In the genomic region with DNA sequence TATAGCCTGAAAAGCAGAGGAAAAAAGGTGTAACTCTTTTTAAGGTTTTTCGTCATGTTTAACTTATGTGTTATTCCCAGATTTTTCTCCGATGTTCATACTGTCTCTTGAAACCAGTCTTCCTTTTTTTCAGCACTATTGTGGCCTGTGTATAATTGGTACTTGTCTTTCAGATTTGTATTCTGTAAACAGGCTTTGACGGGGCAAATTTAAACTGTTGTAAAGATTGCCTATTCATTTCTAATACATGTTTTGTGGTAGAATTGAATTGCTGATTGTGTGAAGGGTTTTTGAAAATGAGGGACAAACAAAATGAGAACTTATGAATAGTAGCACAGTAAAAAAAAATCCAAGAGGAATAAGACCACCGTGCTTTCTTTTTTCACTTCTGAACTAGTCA, we compare ENCODE assay signal across 1 cellular context.
TF ChIP-seq lines count a peak whose summit lies in the region.

No MANE protein-coding gene starts in this region.

TF ChIP-seq in HCT116, 20 proteins besides CTCF, POLR2A, EP300 and RAD21 (continued from another document):
- no peak for TF ChIP-seq ELF1 (IDR thresholded peaks at IDR 0.05; ENCODE audit: borderline replicate concordance, low read depth)
- no peak for TF ChIP-seq ZNF274 (IDR thresholded peaks at IDR 0.05; ENCODE audit: low read depth, low read length)
- TF ChIP-seq EZH2phosphoT487 (IDR thresholded peaks at IDR 0.05; ENCODE audit: borderline replicate concordance) = no peak
